In genomic region chr19:47803671-47804070, GRCh38 we compare ENCODE assay signal across 15 cellular contexts. TPM values are rescaled to one million over a fixed set of nuclear protein-coding genes. Genes with fewer than 3 reads are reported as not detected.
DNase-seq lines count a peak whose midpoint lies in the region; ATAC-seq, FAIRE-seq and TF ChIP-seq lines count a peak whose summit lies in the region.
"Not testable (repeated sequence)": the region's sequence is repeated elsewhere in the genome, so short reads cannot be mapped to it uniquely, and the experiment has no call there.
"Had no signal": no experiment of that assay in that cellular context is flagged by ENCODE, and none has a peak within 500 bp of the region (broad histone marks: within the 10 kb centered on the region; RNA-seq: fewer than 3 reads in every experiment).

No MANE protein-coding gene starts in this region.

- H3K4me2 ChIP-seq in A549 = not testable (repeated sequence)

- H3K9me3 Mint-ChIP-seq in WTC11; stimulated activated naive CD8-positive, alpha-beta T cell treated with anti-CD3 and anti-CD28 coated beads, Interleukin-15, amount 100 ng/mL, for 72 hours: not testable (repeated sequence)

- BruUV-seq in Panc1 (replicated peaks; lab: Mats Ljungman, UMichigan) = not testable (repeated sequence)

- not testable (repeated sequence) for H3K36me3 Mint-ChIP-seq in WTC11

- H3K27ac Mint-ChIP-seq in WTC11; stimulated activated naive CD8-positive, alpha-beta T cell treated with anti-CD3 and anti-CD28 coated beads, Interleukin-15, amount 100 ng/mL, for 72 hours: not testable (repeated sequence)

- H3K4me3 ChIP-seq in A549; Panc1 (ENCODE audit: low read depth in 2 of 2, low read length in 2 of 2); upper lobe of right lung: not testable (repeated sequence)

- POLR2A ChIA-PET in A549 (lab: Yijun Ruan, JAX); Panc1 (lab: Charles Lee); WTC11 (lab: Charles Lee): not testable (repeated sequence)

- CTCF ChIA-PET in A549 (lab: Yijun Ruan, JAX); Panc1 (lab: Charles Lee); WTC11 (lab: Charles Lee): not testable (repeated sequence)

- no CpG with 5 or more reads among the region's 12 CpGs for WGBS in A549 (ENCODE audit: missing lambda C conversion rate)

- not testable (repeated sequence) for FAIRE-seq in A549 (lab: Jason Lieb, UNC)

- intact Hi-C loops in Panc1 (cut with micrococcal nuclease; ENCODE audit: unreplicated experiment); upper lobe of right lung (cut with DNase I): not testable (repeated sequence)

- H3K4me1 ChIP-seq in A549; Panc1 (ENCODE audit: control insufficient read depth, insufficient read depth, low read length); upper lobe of right lung: not testable (repeated sequence)

- not testable (repeated sequence) for H3K27me3 ChIP-seq in Panc1 (ENCODE audit: control insufficient read depth, insufficient read depth, low read length); upper lobe of right lung

- not testable (repeated sequence) for DNase-seq in A549 (ENCODE audit: low read depth in 1 of 2, low spot score in 1 of 2); Panc1 (ENCODE audit: low read depth, low spot score); WTC11 (ENCODE audit: low spot score); stimulated activated naive CD8-positive, alpha-beta T cell treated with anti-CD3 and anti-CD28 coated beads, Interleukin-15, amount 100 ng/mL, for 72 hours; upper lobe of right lung

- not testable (repeated sequence) for H3K4me1 Mint-ChIP-seq in WTC11; stimulated activated naive CD8-positive, alpha-beta T cell treated with anti-CD3 and anti-CD28 coated beads, Interleukin-15, amount 100 ng/mL, for 72 hours

- H3K9me3 ChIP-seq in A549; Panc1 (ENCODE audit: control insufficient read depth, insufficient read depth, low read depth, low read length); upper lobe of right lung: not testable (repeated sequence)

- peak; percentile 48 to 49; a peak in 5 of 6 replicates for ATAC-seq in A549
- peak; percentile 48; the same call in 1 of the 2 replicates for ATAC-seq in Panc1
- ATAC-seq in WTC11 = peak; percentile 16; the same call in 1 of the 2 replicates
- ATAC-seq in stimulated activated naive CD8-positive, alpha-beta T cell treated with anti-CD3 and anti-CD28 coated beads, Interleukin-15, amount 100 ng/mL, for 72 hours = peak; percentile 42
- peak; percentile 29 for ATAC-seq in upper lobe of right lung

- in situ Hi-C loops in Panc1 (cut with HindIII; ENCODE audit: low pct_unique_long_range_greater_than_20kb, low sequenced_read_pairs) = not testable (repeated sequence)

- TF ChIP-seq POLR2A in A549 (IDR thresholded peaks at IDR 0.05; ENCODE audit: low read length) = not testable (repeated sequence)

- H3K27ac ChIP-seq in A549; Panc1 (ENCODE audit: low read length); upper lobe of right lung: not testable (repeated sequence)

- not testable (repeated sequence) for H3K4me3 Mint-ChIP-seq in WTC11; stimulated activated naive CD8-positive, alpha-beta T cell treated with anti-CD3 and anti-CD28 coated beads, Interleukin-15, amount 100 ng/mL, for 72 hours

- TF ChIP-seq EP300 in A549 (IDR thresholded peaks at IDR 0.05) = not testable (repeated sequence)

- not testable (repeated sequence) for H3K27me3 Mint-ChIP-seq in WTC11 (ENCODE audit: low read depth); stimulated activated naive CD8-positive, alpha-beta T cell treated with anti-CD3 and anti-CD28 coated beads, Interleukin-15, amount 100 ng/mL, for 72 hours

- TF ChIP-seq CTCF in A549 (IDR thresholded peaks at IDR 0.05); Panc1 (IDR thresholded peaks at IDR 0.05); WTC11 (IDR thresholded peaks at IDR 0.05); upper lobe of right lung (IDR thresholded peaks at IDR 0.05): not testable (repeated sequence)

- not testable (repeated sequence) for TF ChIP-seq RAD21 in A549 (conservative IDR thresholded peaks at IDR 0.05 in 1 of 2, IDR thresholded peaks at IDR 0.05 in 1 of 2)

- not testable (repeated sequence) for H3K36me3 ChIP-seq in Panc1 (ENCODE audit: control insufficient read depth, insufficient read depth, low read length); upper lobe of right lung

RNA-seq across cellular contexts. Expression of gene TPRX1, which starts 0.7 kb away (rescaled TPM):
- polyA plus RNA-seq in A549 (2011; rRNA removed) (not detected in 2 replicates), A549 (2017; fragmentation: RNase III; extraction: RNeasy Plus Mini Kit Qiagen cat#74134 plus additional on column Dnase treatment) (0.04 TPM in 1 of 3 replicates, not detected in the others)
- 0.03 TPM in 1 of 2 replicates, not detected in the other for polyA plus RNA-seq in A549 (2012; cell fraction: cytosol; rRNA removed)
- polyA plus RNA-seq in A549 (2012; cell fraction: nucleus; rRNA removed) = not detected in 2 replicates
- not detected in 2 replicates for polyA minus RNA-seq in A549 (2011; rRNA and poly(A)+ RNA removed)
- total RNA-seq in Panc1 (2021; ENCODE audit: unreplicated experiment) (not detected), WTC11 (2021) (not detected in 3 replicates), upper lobe of right lung (not detected)
- not detected for polyA plus RNA-seq in Panc1 (2012; ENCODE audit: insufficient read length)
- total RNA-seq: A172; A673; CD4-positive, alpha-beta memory T cell; CD4-positive, CD25-positive, alpha-beta regulatory T cell; CD8-positive, alpha-beta memory T cell; Daoy; G401; GM12878 had no signal
- polyA plus RNA-seq: AG04450; CD14-positive monocyte; CD4-positive, alpha-beta memory T cell; CD4-positive, CD25-positive, alpha-beta regulatory T cell; CD8-positive, alpha-beta memory T cell; GM12878 had no signal

RNA-seq across cellular contexts. Expression of gene CRX, which starts 18.1 kb away (rescaled TPM):
- not detected in 2 replicates for polyA plus RNA-seq in A549 (2011; rRNA removed)
- polyA plus RNA-seq in A549 (2012; cell fraction: cytosol; rRNA removed) = not detected in 2 replicates
- not detected in 2 replicates for polyA plus RNA-seq in A549 (2012; cell fraction: nucleus; rRNA removed)
- not detected in 3 replicates for polyA plus RNA-seq in A549 (2017; fragmentation: RNase III; extraction: RNeasy Plus Mini Kit Qiagen cat#74134 plus additional on column Dnase treatment)
- not detected in 2 replicates for polyA minus RNA-seq in A549 (2011; rRNA and poly(A)+ RNA removed)
- total RNA-seq in Panc1 (2021; ENCODE audit: unreplicated experiment) = not detected
- polyA plus RNA-seq in Panc1 (2012; ENCODE audit: insufficient read length) = not detected
- total RNA-seq in WTC11 (2021) = 0.17 to 0.53 TPM (median 0.25 TPM) in 3 replicates
- total RNA-seq in upper lobe of right lung = not detected
- total RNA-seq: A172; A673; CD4-positive, alpha-beta memory T cell; CD4-positive, CD25-positive, alpha-beta regulatory T cell; CD8-positive, alpha-beta memory T cell; Daoy; GM12878 had no signal
- polyA plus RNA-seq: AG04450; CD14-positive monocyte; CD4-positive, alpha-beta memory T cell; CD4-positive, CD25-positive, alpha-beta regulatory T cell; CD8-positive, alpha-beta memory T cell; GM12878 had no signal

RNA-seq across cellular contexts. Expression of gene SELENOW, which starts 25.2 kb away (rescaled TPM):
- polyA plus RNA-seq in A549 (2011; rRNA removed) = 114 and 157 TPM in 2 replicates
- 206 and 214 TPM in 2 replicates for polyA plus RNA-seq in A549 (2012; cell fraction: cytosol; rRNA removed)
- polyA plus RNA-seq in A549 (2012; cell fraction: nucleus; rRNA removed) = 110 and 135 TPM in 2 replicates
- 145 to 155 TPM (median 152 TPM) in 3 replicates for polyA plus RNA-seq in A549 (2017; fragmentation: RNase III; extraction: RNeasy Plus Mini Kit Qiagen cat#74134 plus additional on column Dnase treatment)
- polyA minus RNA-seq in A549 (2011; rRNA and poly(A)+ RNA removed) = 32.1 and 48.1 TPM in 2 replicates
- total RNA-seq in Panc1 (2021; ENCODE audit: unreplicated experiment) = 62.0 TPM
- polyA plus RNA-seq in Panc1 (2012; ENCODE audit: insufficient read length) = 68.7 TPM
- total RNA-seq in WTC11 (2021) = 391 to 430 TPM (median 422 TPM) in 3 replicates
- total RNA-seq in upper lobe of right lung = 262 TPM

RNA-seq across cellular contexts. Expression of gene TPRX2, which starts 55.4 kb away (rescaled TPM):
- polyA plus RNA-seq in A549 (2011; rRNA removed) (not detected in 2 replicates), A549 (2017; fragmentation: RNase III; extraction: RNeasy Plus Mini Kit Qiagen cat#74134 plus additional on column Dnase treatment) (not detected in 3 replicates)
- not detected in 2 replicates for polyA plus RNA-seq in A549 (2012; cell fraction: cytosol; rRNA removed)
- not detected in 2 replicates for polyA plus RNA-seq in A549 (2012; cell fraction: nucleus; rRNA removed)
- not detected in 2 replicates for polyA minus RNA-seq in A549 (2011; rRNA and poly(A)+ RNA removed)
- total RNA-seq in Panc1 (2021; ENCODE audit: unreplicated experiment) (not detected), WTC11 (2021) (not detected in 3 replicates), upper lobe of right lung (not detected)
- polyA plus RNA-seq in Panc1 (2012; ENCODE audit: insufficient read length) = not detected
- total RNA-seq: A172; A673; CD4-positive, alpha-beta memory T cell; CD4-positive, CD25-positive, alpha-beta regulatory T cell; CD8-positive, alpha-beta memory T cell; Daoy; G401; GM12878 had no signal
- polyA plus RNA-seq: AG04450; CD14-positive monocyte; CD4-positive, alpha-beta memory T cell; CD4-positive, CD25-positive, alpha-beta regulatory T cell; CD8-positive, alpha-beta memory T cell; GM12878 had no signal

RNA-seq across cellular contexts. Expression of gene NOP53, which starts 58.3 kb away (rescaled TPM):
- polyA plus RNA-seq in A549 (2011; rRNA removed) (169 and 182 TPM in 2 replicates), A549 (2017; fragmentation: RNase III; extraction: RNeasy Plus Mini Kit Qiagen cat#74134 plus additional on column Dnase treatment) (134 to 153 TPM (median 135 TPM) in 3 replicates)
- polyA plus RNA-seq in A549 (2012; cell fraction: cytosol; rRNA removed) = 198 and 215 TPM in 2 replicates
- polyA plus RNA-seq in A549 (2012; cell fraction: nucleus; rRNA removed) = 223 and 230 TPM in 2 replicates
- 109 and 128 TPM in 2 replicates for polyA minus RNA-seq in A549 (2011; rRNA and poly(A)+ RNA removed)
- total RNA-seq in Panc1 (2021; ENCODE audit: unreplicated experiment) (64.3 TPM), WTC11 (2021) (289 to 315 TPM (median 310 TPM) in 3 replicates), upper lobe of right lung (260 TPM)
- polyA plus RNA-seq in Panc1 (2012; ENCODE audit: insufficient read length) = 147 TPM
